Comparison of ENCODE assay signal across 8 cellular contexts in the genomic region with DNA sequence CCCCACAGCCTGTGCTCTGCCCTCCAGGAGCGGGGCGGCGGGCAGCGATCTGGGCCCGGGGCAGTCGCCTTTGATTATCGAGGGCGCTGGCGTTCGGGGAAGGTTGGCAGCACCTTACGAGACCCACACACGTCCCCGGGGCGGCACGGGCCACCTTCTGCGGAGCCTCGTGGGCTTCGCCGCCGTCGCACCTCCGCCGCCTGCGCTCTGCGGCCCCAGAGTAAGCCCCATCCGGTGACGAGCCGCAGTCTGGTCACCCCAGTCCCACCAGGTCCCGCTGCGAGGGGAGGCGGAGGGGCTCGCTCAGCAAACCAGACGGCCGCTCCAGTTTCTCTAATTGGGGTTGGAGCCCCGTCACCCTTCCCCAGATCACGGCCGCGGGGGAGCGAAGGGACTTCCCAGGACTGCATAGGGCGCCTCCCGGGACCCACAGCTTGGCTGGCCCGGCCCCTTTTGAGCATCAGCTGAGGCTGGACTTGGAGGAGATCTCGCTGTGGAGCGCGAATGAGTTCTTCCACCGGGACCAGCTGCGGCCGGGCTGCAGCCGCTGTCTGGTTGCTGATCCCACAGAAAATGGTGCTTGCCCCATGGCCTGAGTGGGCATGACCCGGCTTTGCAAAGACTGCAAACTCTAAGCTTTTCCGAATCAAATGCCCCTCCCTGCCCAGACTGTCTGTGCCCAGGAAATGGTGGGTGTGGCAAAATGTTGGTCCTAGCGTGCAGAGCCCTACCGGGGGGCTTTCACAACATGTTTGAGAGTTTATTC. TPM values are rescaled to one million over a fixed set of nuclear protein-coding genes. Genes with fewer than 3 reads are reported as not detected.
DNase-seq lines count a peak whose midpoint lies in the region; ATAC-seq and TF ChIP-seq lines count a peak whose summit lies in the region.

No MANE protein-coding gene starts in this region.

- no peaks in the 10 kb centered on the region for H3K9me3 ChIP-seq in CD4-positive, alpha-beta memory T cell (ENCODE audit: control insufficient read depth in 1 of 2, low read length in 2 of 2)
- H3K9me3 ChIP-seq in WERI-Rb-1 (ENCODE audit: severe bottlenecking), result no peaks in the 10 kb centered on the region

- H3K36me3 Mint-ChIP-seq in CD4-positive, alpha-beta memory T cell, result no peaks in the 10 kb centered on the region

- no peak for TF ChIP-seq CTCF in WERI-Rb-1 (IDR thresholded peaks at IDR 0.05; ENCODE audit: low read depth, low read length)
- no peak for TF ChIP-seq CTCF in cardiac fibroblast (IDR thresholded peaks at IDR 0.05; ENCODE audit: low read depth, low read length)

- peak overlapping the region; percentile 37 to 86 (median 61) for H3K27ac Mint-ChIP-seq in CD4-positive, alpha-beta memory T cell

- intact Hi-C loops in CD4-positive, alpha-beta memory T cell (cut with micrococcal nuclease), result loop anchor here (1.0 to 5.0 kb wide), 2 partner anchors 26 to 42 kb away; no protein-coding TSS in a partner anchor

- H3K9me3 Mint-ChIP-seq in CD4-positive, alpha-beta memory T cell, result no peaks in the 10 kb centered on the region

- peak; percentile 40 to 77 (median 47) for DNase-seq in CD4-positive, alpha-beta memory T cell
- peak; percentile 45 for DNase-seq in WERI-Rb-1
- peak; percentile 73 to 82 for DNase-seq in cardiac fibroblast (ENCODE audit: low read depth in 2 of 2)
- DNase-seq in kidney tubule cell (ENCODE audit: low spot score), result peak; percentile 77
- peak; percentile 17 to 24 for DNase-seq in stimulated activated CD4-positive, alpha-beta T cell treated with anti-CD3 and anti-CD28 coated beads, Interleukin-2, amount 100 ng/mL, for 48 hours
- no peak for DNase-seq in foreskin melanocyte

- no peaks in the 10 kb centered on the region for H3K36me3 ChIP-seq in CD4-positive, alpha-beta memory T cell (ENCODE audit: insufficient read depth, low read length)
- no peaks in the 10 kb centered on the region for H3K36me3 ChIP-seq in WERI-Rb-1

- H3K4me3 Mint-ChIP-seq in CD4-positive, alpha-beta memory T cell, result peak overlapping the region; percentile 78 to 85 (median 82)

- peaks cover 22 to 48% (median 30%) of the 10 kb centered on the region in 4 donors for H3K4me1 Mint-ChIP-seq in CD4-positive, alpha-beta memory T cell

- H3K4me3 ChIP-seq in CD4-positive, alpha-beta memory T cell (ENCODE audit: low read length in 2 of 2), result peak overlapping the region; percentile 1 to 43
- H3K4me3 ChIP-seq in WERI-Rb-1 (ENCODE audit: low read depth, low read length), result peak overlapping the region; percentile 49
- H3K4me3 ChIP-seq in cardiac fibroblast (replicated peaks in 1 of 2; ENCODE audit: low read depth in 2 of 2, low read length in 2 of 2), result peak overlapping the region; percentile 73 to 86

- H3K27me3 Mint-ChIP-seq in CD4-positive, alpha-beta memory T cell, result peaks cover 0 to 1% of the 10 kb centered on the region in 2 donors

- ATAC-seq in GM19397 (IDR thresholded peaks at IDR 0.05; ENCODE audit: unreplicated experiment) (peak; percentile 64), HG03442 (IDR thresholded peaks at IDR 0.05; ENCODE audit: unreplicated experiment) (peak; percentile 57)

- no peaks in the 10 kb centered on the region for H3K27me3 ChIP-seq in CD4-positive, alpha-beta memory T cell (ENCODE audit: insufficient read depth, low read length)
- H3K27me3 ChIP-seq in WERI-Rb-1 (ENCODE audit: insufficient read depth, low read depth, severe bottlenecking), result peaks cover 7% of the 10 kb centered on the region

- POLR2A ChIA-PET in CD4-positive, alpha-beta memory T cell (lab: Charles Lee; ENCODE audit: partially characterized antibody), result interaction anchor here (0.7 to 2.4 kb wide), 8 partner anchors 9 to 37 kb away, joined by 3 to 38 read pairs (median 4); no protein-coding TSS in a partner anchor

- CTCF ChIA-PET in CD4-positive, alpha-beta memory T cell (lab: Charles Lee; ENCODE audit: partially characterized antibody), result interaction anchor here (0.9 to 1.5 kb wide), 7 partner anchors 16 to 40 kb away, joined by 3 to 8 read pairs (median 5); no protein-coding TSS in a partner anchor

- H3K4me1 ChIP-seq in CD4-positive, alpha-beta memory T cell (ENCODE audit: insufficient read depth, low read length), result peaks cover 38% of the 10 kb centered on the region

- peak overlapping the region; percentile 53 for H3K27ac ChIP-seq in CD4-positive, alpha-beta memory T cell (ENCODE audit: low read depth, low read length)
- H3K27ac ChIP-seq in WERI-Rb-1, result no peak overlapping the region

RNA-seq across cellular contexts. Expression of gene LGALS3, which starts 0.6 kb away (rescaled TPM):
- 10 to 100 TPM; 46.3 to 51.1 TPM for total RNA-seq in CD4-positive, alpha-beta memory T cell
- 10 to 100 TPM; 88.6 to 98.1 TPM for polyA plus RNA-seq in CD4-positive, alpha-beta memory T cell

Comparison
In these comparisons a context has a peak if more than half of its experiments do, and no peak if none do; other contexts are left out.
1. H3K4me3 ChIP-seq: peak in every context shown above with its lines; median percentile 80 in cardiac fibroblast; 49 in WERI-Rb-1; 22 in CD4-positive, alpha-beta memory T cell.